In genomic region chr6:125363010-125363359, GRCh38 we compare ENCODE assay signal across 9 cellular contexts.
DNase-seq lines count a peak whose midpoint lies in the region; ATAC-seq and TF ChIP-seq lines count a peak whose summit lies in the region.
"Had no signal": no experiment of that assay in that cellular context is flagged by ENCODE, and none has a peak within 500 bp of the region (broad histone marks: within the 10 kb centered on the region; RNA-seq: fewer than 3 reads in every experiment).

No MANE protein-coding gene starts in this region.

- peaks cover 0 to 5% (median 0%) of the 10 kb centered on the region in 3 donors for H3K4me1 Mint-ChIP-seq in CD8-positive, alpha-beta memory T cell

- no peak overlapping the region for H3K9ac ChIP-seq in Karpas-422 (ENCODE audit: low read length)

- CTCF ChIA-PET in CD8-positive, alpha-beta memory T cell (lab: Charles Lee) = no interaction called here

- no peak for TF ChIP-seq CTCF in BE2C (IDR thresholded peaks at IDR 0.05; ENCODE audit: low read depth, low read length)
- no peak for TF ChIP-seq CTCF in fibroblast of the aortic adventitia (IDR thresholded peaks at IDR 0.05; ENCODE audit: insufficient read depth, low read length)

- H3K9me3 ChIP-seq in BE2C = no peaks in the 10 kb centered on the region
- no peaks in the 10 kb centered on the region for H3K9me3 ChIP-seq in CD8-positive, alpha-beta memory T cell (ENCODE audit: low read length)
- H3K9me3 ChIP-seq in Karpas-422 (ENCODE audit: low read length) = no peaks in the 10 kb centered on the region

- H3K9me2 ChIP-seq in Karpas-422 (replicated peaks; ENCODE audit: insufficient read depth, low read length) = no peaks in the 10 kb centered on the region

- POLR2A ChIA-PET in CD8-positive, alpha-beta memory T cell (lab: Charles Lee) = no interaction called here

- no peaks in the 10 kb centered on the region for H3K79me2 ChIP-seq in Karpas-422 (ENCODE audit: low read length)

- H3K36me3 ChIP-seq in BE2C (no peaks in the 10 kb centered on the region), Karpas-422 (ENCODE audit: insufficient read depth, low read length) (no peaks in the 10 kb centered on the region)
- H3K36me3 ChIP-seq in CD8-positive, alpha-beta memory T cell (ENCODE audit: insufficient read depth, low read length) = no peaks in the 10 kb centered on the region

- peaks cover 64% of the 10 kb centered on the region for H3K27me3 ChIP-seq in BE2C
- no peaks in the 10 kb centered on the region for H3K27me3 ChIP-seq in CD8-positive, alpha-beta memory T cell (ENCODE audit: insufficient read depth, low read length, poor library complexity, severe bottlenecking)
- no peaks in the 10 kb centered on the region for H3K27me3 ChIP-seq in Karpas-422 (ENCODE audit: low read length)

- H3K27ac Mint-ChIP-seq in CD8-positive, alpha-beta memory T cell = no peak overlapping the region

- no peak overlapping the region for H3K4me2 ChIP-seq in Karpas-422 (ENCODE audit: low read depth, low read length, poor library complexity, severe bottlenecking)

- H3K36me3 Mint-ChIP-seq in CD8-positive, alpha-beta memory T cell = peaks cover 0 to 3% (median 0%) of the 10 kb centered on the region in 3 donors

- H3K4me3 ChIP-seq in BE2C (ENCODE audit: low read depth, low read length) (peak overlapping the region; percentile 47), fibroblast of the aortic adventitia (ENCODE audit: low read depth, low read length) (peak overlapping the region; percentile 59), Karpas-422 (ENCODE audit: low read length) (no peak overlapping the region)
- no peak overlapping the region for H3K4me3 ChIP-seq in CD8-positive, alpha-beta memory T cell (ENCODE audit: low read length)

- peaks cover 0 to 3% (median 0%) of the 10 kb centered on the region in 5 donors for H3K9me3 Mint-ChIP-seq in CD8-positive, alpha-beta memory T cell

- H4K20me1 ChIP-seq in Karpas-422 (ENCODE audit: insufficient read depth, low read depth, low read length) = no peaks in the 10 kb centered on the region

- peak overlapping the region in 2 of 7 donors; percentile 15 to 45 for H3K4me3 Mint-ChIP-seq in CD8-positive, alpha-beta memory T cell

- no peak overlapping the region for H2AFZ ChIP-seq in Karpas-422 (ENCODE audit: low read length)

- DNase-seq in BE2C (peak; percentile 19), RPMI7951 (ENCODE audit: low read depth) (peak; percentile 64), fibroblast of the aortic adventitia (ENCODE audit: low read depth) (peak; percentile 56), non-pigmented ciliary epithelial cell (ENCODE audit: low read depth) (peak; percentile 18), Karpas-422 (no peak)
- DNase-seq in CD8-positive, alpha-beta memory T cell = no peak
- no peak for DNase-seq in activated T-cell treated with anti-CD3 and anti-CD28 coated beads, Interleukin-2, amount 50 U/mL, for 1 hour
- DNase-seq: stimulated activated CD4-positive, alpha-beta T cell treated with anti-CD3 and anti-CD28 coated beads, Interleukin-4, amount 100 ng/mL, for 4 hours had no signal

- no peak overlapping the region for H3K27ac ChIP-seq in CD8-positive, alpha-beta memory T cell (ENCODE audit: low read depth, low read length)
- H3K27ac ChIP-seq in Karpas-422 (ENCODE audit: low read length) = no peak overlapping the region

- peaks cover 10 to 54% of the 10 kb centered on the region in 2 donors for H3K27me3 Mint-ChIP-seq in CD8-positive, alpha-beta memory T cell

- H3K4me1 ChIP-seq in BE2C (no peaks in the 10 kb centered on the region), Karpas-422 (ENCODE audit: low read length) (no peaks in the 10 kb centered on the region)
- H3K4me1 ChIP-seq in CD8-positive, alpha-beta memory T cell (ENCODE audit: insufficient read depth, low read length) = no peaks in the 10 kb centered on the region

- no peak for ATAC-seq in GM21576 (IDR thresholded peaks at IDR 0.05; ENCODE audit: unreplicated experiment)

Comparison
In these comparisons a context has a peak if more than half of its experiments do, and no peak if none do; other contexts are left out.
1. DNase-seq: peak in BE2C (single experiment), RPMI7951 (single experiment), fibroblast of the aortic adventitia (single experiment) and non-pigmented ciliary epithelial cell (single experiment); none in CD8-positive, alpha-beta memory T cell (0 of 5), activated T-cell treated with anti-CD3 and anti-CD28 coated beads, Interleukin-2, amount 50 U/mL, for 1 hour (single experiment) and Karpas-422 (single experiment).
2. H3K4me3 ChIP-seq: peak in BE2C (single experiment) and fibroblast of the aortic adventitia (single experiment); none in CD8-positive, alpha-beta memory T cell (single experiment) and Karpas-422 (single experiment).